11 cellular contexts compared by ENCODE assay signal in the genomic region with DNA sequence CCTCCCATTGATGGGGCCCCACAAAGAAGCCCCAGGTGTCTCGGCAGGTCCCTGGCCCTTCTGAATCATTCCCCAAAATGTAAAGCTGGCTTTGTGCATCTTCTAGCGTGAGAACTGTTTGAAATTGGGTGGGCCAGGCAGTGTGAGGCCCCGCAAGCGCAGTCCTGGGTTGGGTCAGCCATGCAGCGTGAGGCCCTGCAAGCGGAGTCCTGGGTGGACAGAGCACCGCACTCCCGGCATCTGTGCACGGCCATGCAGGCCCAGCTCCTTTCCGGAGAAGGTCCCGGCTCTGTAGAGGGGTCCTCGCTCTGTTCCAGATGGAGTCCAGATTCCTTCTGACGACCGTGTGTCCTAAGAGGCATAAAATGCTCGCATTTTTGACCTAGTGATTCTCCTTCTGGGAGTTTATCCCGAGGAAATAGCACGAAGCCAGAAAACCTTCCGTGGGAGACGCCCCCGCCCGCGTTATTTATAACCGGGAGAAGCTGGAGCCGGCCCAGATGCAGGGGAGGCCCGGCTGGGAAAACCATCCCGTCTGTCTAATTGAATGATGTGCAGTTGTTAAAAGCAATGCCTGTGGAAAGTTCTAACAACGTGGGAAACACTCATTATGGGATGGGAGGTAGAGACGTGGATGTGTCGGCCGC. TPM values are rescaled to one million over a fixed set of nuclear protein-coding genes. Genes with fewer than 3 reads are reported as not detected.
DNase-seq lines count a peak whose midpoint lies in the region; TF ChIP-seq lines count a peak whose summit lies in the region.
"Had no signal": no experiment of that assay in that cellular context is flagged by ENCODE, and none has a peak within 500 bp of the region (broad histone marks: within the 10 kb centered on the region; RNA-seq: fewer than 3 reads in every experiment).

No MANE protein-coding gene starts in this region.

- in situ Hi-C loops in mammary epithelial cell (cut with MboI; ENCODE audit: low sequenced_read_pairs in 2 of 2), result no loop called here

- no peaks in the 10 kb centered on the region for H3K79me2 ChIP-seq in mammary epithelial cell (ENCODE audit: insufficient read depth, low read length)

- TF ChIP-seq EP300 in ovary (IDR thresholded peaks at IDR 0.05), result no peak

- DNase-seq in breast epithelium (ENCODE audit: low spot score in 2 of 2) (no peak), mammary epithelial cell (no peak), left ventricle myocardium inferior (peak; percentile 79), ovary (peak in 4 of 5 donors; percentile 65 to 78 (median 70)), cerebellar cortex (ENCODE audit: low spot score) (no peak), CD1c-positive myeloid dendritic cell (ENCODE audit: extremely low spot score) (no peak), NCI-H2107 treated with DMSO at 0.1 percent for 48 hours (lab: John Stamatoyannopoulos, UW; ENCODE audit: unreplicated experiment) (no peak)
- DNase-seq: NCI-H2081; stimulated activated CD4-positive, alpha-beta T cell treated with anti-CD3 and anti-CD28 coated beads, Interleukin-2, amount 100 ng/mL, for 24 hours had no signal

- CTCF ChIA-PET in mammary epithelial cell (lab: Charles Lee; ENCODE audit: low non-redundant PET), result no interaction called here

- TF ChIP-seq CTCF in breast epithelium (IDR thresholded peaks at IDR 0.05) (no peak), mammary epithelial cell (conservative IDR thresholded peaks at IDR 0.05 in 1 of 2, IDR thresholded peaks at IDR 0.05 in 1 of 2; ENCODE audit: extremely low read depth in 1 of 2, insufficient read depth in 1 of 2, low read depth in 1 of 2, low read length in 2 of 2) (no peak), left ventricle myocardium inferior (IDR thresholded peaks at IDR 0.05; ENCODE audit: borderline replicate concordance) (no peak), ovary (IDR thresholded peaks at IDR 0.05) (no peak)

- H3K4me2 ChIP-seq in mammary epithelial cell (ENCODE audit: insufficient read depth, low read depth, low read length), result no peak overlapping the region

- H2AFZ ChIP-seq in mammary epithelial cell (ENCODE audit: low read depth, low read length), result no peak overlapping the region

- TF ChIP-seq POLR2A in breast epithelium (IDR thresholded peaks at IDR 0.05) (no peak), ovary (IDR thresholded peaks at IDR 0.05) (no peak)

- no peaks in the 10 kb centered on the region for H4K20me1 ChIP-seq in mammary epithelial cell (ENCODE audit: insufficient read depth, low read length)

- dilution Hi-C loops in mammary epithelial cell (cut with HindIII; ENCODE audit: low sequenced_read_pairs), result no loop called here

- H3K36me3 ChIP-seq in breast epithelium (no peaks in the 10 kb centered on the region), mammary epithelial cell (ENCODE audit: insufficient read depth, low read length) (no peaks in the 10 kb centered on the region), left ventricle myocardium inferior (no peaks in the 10 kb centered on the region), ovary (no peaks in the 10 kb centered on the region), urinary bladder (ENCODE audit: insufficient read depth) (no peaks in the 10 kb centered on the region)

- intact Hi-C loops in breast epithelium (cut with DNase I; ENCODE audit: low total_unique reads), result no loop called here
- intact Hi-C loops in mammary epithelial cell (cut with micrococcal nuclease), result loop anchor here (2.0 kb wide), 1 partner anchor 18 kb away; a partner anchor contains a TSS
- intact Hi-C loops in left ventricle myocardium inferior (cut with micrococcal nuclease), result no loop called here
- intact Hi-C loops in ovary (cut with DNase I), result no loop called here

- H3K27me3 ChIP-seq in breast epithelium (no peaks in the 10 kb centered on the region), mammary epithelial cell (ENCODE audit: insufficient read depth, low read length) (no peaks in the 10 kb centered on the region), left ventricle myocardium inferior (ENCODE audit: low read depth) (no peaks in the 10 kb centered on the region), ovary (no peaks in the 10 kb centered on the region)

- H3K9ac ChIP-seq in mammary epithelial cell (ENCODE audit: insufficient read depth, low read length), result no peak overlapping the region

- H3K4me1 ChIP-seq in breast epithelium, result peaks cover 10 to 22% of the 10 kb centered on the region in 2 donors
- peaks cover 20% of the 10 kb centered on the region for H3K4me1 ChIP-seq in mammary epithelial cell (ENCODE audit: insufficient read depth, low read length)
- peaks cover 78% of the 10 kb centered on the region for H3K4me1 ChIP-seq in left ventricle myocardium inferior
- H3K4me1 ChIP-seq in ovary (ENCODE audit: insufficient read depth), result peaks cover 27% of the 10 kb centered on the region
- no peaks in the 10 kb centered on the region for H3K4me1 ChIP-seq in urinary bladder (ENCODE audit: insufficient read depth)

- H3K27ac ChIP-seq in breast epithelium (peak overlapping the region; percentile 33 to 77), mammary epithelial cell (ENCODE audit: insufficient read depth, low read depth, low read length) (no peak overlapping the region), left ventricle myocardium inferior (replicated peaks) (peak overlapping the region; percentile 92), ovary (peak overlapping the region; percentile 11 to 58), urinary bladder (ENCODE audit: low read depth) (peak overlapping the region; percentile 53)
- H3K27ac ChIP-seq: 22Rv1 had no signal

- H3K9me3 ChIP-seq in breast epithelium (no peaks in the 10 kb centered on the region), mammary epithelial cell (replicated peaks; ENCODE audit: insufficient read depth, low read length) (no peaks in the 10 kb centered on the region), left ventricle myocardium inferior (replicated peaks) (no peaks in the 10 kb centered on the region), ovary (no peaks in the 10 kb centered on the region)

- H3K4me3 ChIP-seq in breast epithelium (no peak overlapping the region), mammary epithelial cell (replicated peaks in 1 of 3; ENCODE audit: insufficient read depth in 1 of 3, low read depth in 2 of 3, low read length in 3 of 3) (no peak overlapping the region), left ventricle myocardium inferior (peak overlapping the region; percentile 40), ovary (no peak overlapping the region), urinary bladder (ENCODE audit: low read depth, low read length) (no peak overlapping the region)

- no TSS peak for BruUV-seq in mammary epithelial cell (replicated peaks; lab: Mats Ljungman, UMichigan)

- 71% methylated on average over 22 of the region's 30 CpGs for WGBS in mammary epithelial cell (ENCODE audit: low coverage, missing lambda C conversion rate)
- 15 to 26% (median 20%) methylated on average over 30 of the region's 30 CpGs for WGBS in ovary, 3 donors
- 39% methylated on average over 30 of the region's 30 CpGs for WGBS in urinary bladder

RNA-seq across cellular contexts. Expression of a gene that starts 19.4 kb away (rescaled TPM):
- 10 to 100 TPM; 12.6 to 33.8 (median 21.1) TPM for total RNA-seq in breast epithelium
- total RNA-seq in mammary epithelial cell, result 100 to 1,000 TPM; 170 to 189 TPM
- 17.6 TPM for polyA plus RNA-seq in mammary epithelial cell
- polyA minus RNA-seq in mammary epithelial cell, result 39.0 TPM
- total RNA-seq in left ventricle myocardium inferior, result 17.6 TPM
- 10 to 100 TPM in 6 of 7 donors, 1 to 10 TPM in 1; 7.3 to 30.9 (median 17.4) TPM for total RNA-seq in ovary
- 1 to 10 TPM; 2.5 to 7.8 TPM for polyA plus RNA-seq in ovary
- 25.6 TPM for total RNA-seq in urinary bladder
- polyA plus RNA-seq in urinary bladder, result 19.7 TPM

Comparison
In these comparisons a context has a peak if more than half of its experiments do, and no peak if none do; other contexts are left out.
1. DNase-seq: peak in left ventricle myocardium inferior (single experiment) and ovary (4 of 5); none in breast epithelium (0 of 2), mammary epithelial cell (single experiment), cerebellar cortex (single experiment), CD1c-positive myeloid dendritic cell (single experiment) and NCI-H2107 treated with DMSO at 0.1 percent for 48 hours (single experiment).